Comparison of ENCODE assay signal across 1 cellular context in genomic region chr10:97089209-97089865, GRCh38.
TF ChIP-seq lines count a peak whose summit lies in the region.

No MANE protein-coding gene starts in this region.

TF ChIP-seq in A549, 52 proteins besides CTCF, POLR2A, EP300 and RAD21 (continued from another document):
- TF ChIP-seq BHLHE40 (IDR thresholded peaks at IDR 0.05; ENCODE audit: low read depth, low read length) (no peak), JUNB (IDR thresholded peaks at IDR 0.05) (no peak), RNF2 (IDR thresholded peaks at IDR 0.05; ENCODE audit: borderline replicate concordance, low read depth) (no peak), ATOH8 (CRISPR knock-in tag; IDR thresholded peaks at IDR 0.05; ENCODE audit: low read depth) (no peak), REST (IDR thresholded peaks at IDR 0.05) (no peak), USF2 (IDR thresholded peaks at IDR 0.05) (no peak), NR3C1 (IDR thresholded peaks at IDR 0.05) (no peak), ESRRA (IDR thresholded peaks at IDR 0.05; ENCODE audit: borderline replicate concordance, low read length) (no peak), CBX2 (IDR thresholded peaks at IDR 0.05; ENCODE audit: borderline replicate concordance, low read depth) (no peak), RFX5 (IDR thresholded peaks at IDR 0.05) (no peak)
TF ChIP-seq in A549: peak in this region for 0.
